ENCODE assay signal across 27 cellular contexts in genomic region chr1:62693123-62693522, GRCh38.
"Had no signal": no experiment of that assay in that cellular context is flagged by ENCODE, and none has a peak within 500 bp of the region (broad histone marks: within the 10 kb centered on the region; RNA-seq: fewer than 3 reads in every experiment).

No MANE protein-coding gene starts in this region.

- H3K27ac ChIP-seq: ascending aorta, epithelial cell of prostate, esophagus squamous epithelium, gastroesophageal sphincter had no signal

- ATAC-seq: activated CD4-positive, alpha-beta T cell treated with anti-CD3 and anti-CD28 coated beads for 36 hours; activated naive CD4-positive, alpha-beta T cell treated with anti-CD3 and anti-CD28 coated beads, Interleukin-2, amount 50 U/mL, for 72 hours; activated T-cell treated with anti-CD3 and anti-CD28 coated beads, Interleukin-2, amount 50 U/mL, for 72 hours; gastroesophageal sphincter; T-helper 17 cell had no signal

- H3K27me3 Mint-ChIP-seq: activated CD4-positive, alpha-beta T cell treated with anti-CD3 and anti-CD28 coated beads for 36 hours; activated CD4-positive, alpha-beta T cell treated with anti-CD3 and anti-CD28 coated beads, Interleukin-2, amount 10 ng/mL, durations not matched to agents 24 days and 14 days; activated naive CD4-positive, alpha-beta T cell treated with anti-CD3 and anti-CD28 coated beads, Interleukin-2, amount 10 ng/mL, durations not matched to agents 7 days and 5 days; activated naive CD8-positive, alpha-beta T cell treated with anti-CD3 and anti-CD28 coated beads, Interleukin-2, amount 10 ng/mL, durations not matched to agents 7 days and 5 days; activated T-cell treated with anti-CD3 and anti-CD28 coated beads, Interleukin-2, amount 50 U/mL, for 24 hours; brain had no signal

- H3K4me3 Mint-ChIP-seq: activated CD4-positive, alpha-beta memory T cell treated with anti-CD3 and anti-CD28 coated beads for 36 hours; activated CD4-positive, alpha-beta T cell treated with anti-CD3 and anti-CD28 coated beads for 36 hours; activated CD4-positive, alpha-beta T cell treated with anti-CD3 and anti-CD28 coated beads, Interleukin-2, amount 10 ng/mL, durations not matched to agents 24 days and 14 days; activated naive CD4-positive, alpha-beta T cell treated with anti-CD3 and anti-CD28 coated beads, Interleukin-2, amount 10 ng/mL, durations not matched to agents 7 days and 5 days; activated naive CD8-positive, alpha-beta T cell treated with anti-CD3 and anti-CD28 coated beads, Interleukin-2, amount 10 ng/mL, durations not matched to agents 7 days and 5 days; activated T-cell treated with anti-CD3 and anti-CD28 coated beads, Interleukin-2, amount 50 U/mL, for 24 hours; activated T-cell treated with anti-CD3 and anti-CD28 coated beads, Interleukin-2, amount 50 U/mL, for 72 hours; T-helper 17 cell; T-helper 2 cell treated with Interferon-gamma antibody and Interleukin-4, amounts not matched to agents 5 μg/mL and 100 μg/mL, for 36 hours had no signal

- H3K4me3 ChIP-seq: ascending aorta, esophagus squamous epithelium, gastroesophageal sphincter had no signal

- H3K36me3 Mint-ChIP-seq: activated CD4-positive, alpha-beta memory T cell treated with anti-CD3 and anti-CD28 coated beads for 36 hours; activated naive CD4-positive, alpha-beta T cell treated with anti-CD3 and anti-CD28 coated beads, Interleukin-2, amount 10 ng/mL, durations not matched to agents 7 days and 5 days; activated naive CD4-positive, alpha-beta T cell treated with anti-CD3 and anti-CD28 coated beads, Interleukin-2, amount 50 U/mL, for 72 hours had no signal

- H3K9me3 ChIP-seq: ascending aorta, esophagus squamous epithelium, gastroesophageal sphincter had no signal

- H3K27ac Mint-ChIP-seq: activated CD4-positive, alpha-beta memory T cell treated with anti-CD3 and anti-CD28 coated beads for 36 hours; activated CD4-positive, alpha-beta T cell treated with anti-CD3 and anti-CD28 coated beads for 36 hours; activated CD4-positive, alpha-beta T cell treated with anti-CD3 and anti-CD28 coated beads, Interleukin-2, amount 10 ng/mL, durations not matched to agents 24 days and 14 days; activated naive CD4-positive, alpha-beta T cell treated with anti-CD3 and anti-CD28 coated beads, Interleukin-2, amount 10 ng/mL, durations not matched to agents 7 days and 5 days; activated naive CD4-positive, alpha-beta T cell treated with anti-CD3 and anti-CD28 coated beads, Interleukin-2, amount 50 U/mL, for 72 hours; activated naive CD8-positive, alpha-beta T cell treated with anti-CD3 and anti-CD28 coated beads, Interleukin-2, amount 10 ng/mL, durations not matched to agents 7 days and 5 days; activated T-cell treated with anti-CD3 and anti-CD28 coated beads, Interleukin-2, amount 50 U/mL, for 24 hours; activated T-cell treated with anti-CD3 and anti-CD28 coated beads, Interleukin-2, amount 50 U/mL, for 72 hours; T-helper 17 cell; T-helper 2 cell treated with Interferon-gamma antibody and Interleukin-4, amounts not matched to agents 5 μg/mL and 100 μg/mL, for 36 hours had no signal

- H3K9me3 Mint-ChIP-seq: activated CD4-positive, alpha-beta memory T cell treated with anti-CD3 and anti-CD28 coated beads for 36 hours; activated CD4-positive, alpha-beta T cell treated with anti-CD3 and anti-CD28 coated beads, Interleukin-2, amount 10 ng/mL, durations not matched to agents 24 days and 14 days; activated naive CD4-positive, alpha-beta T cell treated with anti-CD3 and anti-CD28 coated beads, Interleukin-2, amount 10 ng/mL, durations not matched to agents 7 days and 5 days; activated naive CD4-positive, alpha-beta T cell treated with anti-CD3 and anti-CD28 coated beads, Interleukin-2, amount 50 U/mL, for 72 hours; activated naive CD8-positive, alpha-beta T cell treated with anti-CD3 and anti-CD28 coated beads, Interleukin-2, amount 10 ng/mL, durations not matched to agents 7 days and 5 days; activated T-cell treated with anti-CD3 and anti-CD28 coated beads, Interleukin-2, amount 50 U/mL, for 24 hours; activated T-cell treated with anti-CD3 and anti-CD28 coated beads, Interleukin-2, amount 50 U/mL, for 72 hours; T-helper 2 cell treated with Interferon-gamma antibody and Interleukin-4, amounts not matched to agents 5 μg/mL and 100 μg/mL, for 36 hours had no signal

- H3K27me3 ChIP-seq: ascending aorta, esophagus squamous epithelium, gastroesophageal sphincter had no signal

- H3K36me3 ChIP-seq: ascending aorta, esophagus squamous epithelium, gastroesophageal sphincter had no signal

- DNase-seq: activated CD4-positive, alpha-beta memory T cell treated with anti-CD3 and anti-CD28 coated beads for 36 hours; activated CD4-positive, alpha-beta T cell treated with anti-CD3 and anti-CD28 coated beads for 36 hours; activated CD4-positive, alpha-beta T cell treated with anti-CD3 and anti-CD28 coated beads, Interleukin-2, amount 10 ng/mL, durations not matched to agents 24 days and 14 days; activated CD4-positive, CD25-positive, alpha-beta regulatory T cell; activated CD4-positive, CD25-positive, alpha-beta regulatory T cell treated with anti-CD3 and anti-CD28 coated beads, Interleukin-2, amount 50 U/mL, for 72 hours; activated CD8-positive, alpha-beta memory T cell treated with anti-CD3 and anti-CD28 coated beads, Interleukin-2, amount 50 U/mL, for 48 hours; activated gamma-delta T cell; activated naive CD4-positive, alpha-beta T cell; activated naive CD4-positive, alpha-beta T cell treated with anti-CD3 and anti-CD28 coated beads, Interleukin-2, amount 10 ng/mL, durations not matched to agents 7 days and 5 days; activated naive CD8-positive, alpha-beta T cell treated with anti-CD3 and anti-CD28 coated beads, Interleukin-2, amount 10 ng/mL, durations not matched to agents 7 days and 5 days; activated T-cell treated with anti-CD3 and anti-CD28 coated beads for 4 hours; activated T-cell treated with anti-CD3 and anti-CD28 coated beads, Interleukin-2, amount 50 U/mL, for 24 hours; activated T-cell treated with anti-CD3 and anti-CD28 coated beads, Interleukin-2, amount 50 U/mL, for 72 hours; cortex of kidney; dermis blood vessel endothelial cell; effector CD4-positive, alpha-beta T cell; esophagus squamous epithelium; foreskin melanocyte; T-helper 1 cell; T-helper 17 cell; T1000 had no signal
